In genomic region chr21:44316277-44316900, GRCh38 we compare ENCODE assay signal across 15 cellular contexts.
DNase-seq lines count a peak whose midpoint lies in the region; ATAC-seq lines count a peak whose summit lies in the region.
"Had no signal": no experiment of that assay in that cellular context is flagged by ENCODE, and none has a peak within 500 bp of the region (broad histone marks: within the 10 kb centered on the region; RNA-seq: fewer than 3 reads in every experiment).

No MANE protein-coding gene starts in this region.

- H3K27ac Mint-ChIP-seq in stimulated activated naive CD8-positive, alpha-beta T cell treated with anti-CD3 and anti-CD28 coated beads, Interleukin-15, amount 100 ng/mL, for 72 hours, result peak overlapping the region in 1 of 2 donors; percentile 37
- H3K27ac Mint-ChIP-seq: T-cell, type B pancreatic cell had no signal

- DNase-seq in stimulated activated naive CD8-positive, alpha-beta T cell treated with anti-CD3 and anti-CD28 coated beads, Interleukin-15, amount 100 ng/mL, for 72 hours, result no peak
- no peak for DNase-seq in stimulated activated naive CD8-positive, alpha-beta T cell treated with anti-CD3 and anti-CD28 coated beads, Interleukin-15, Interleukin-2, amounts not matched to agents 100 U/mL and 50 U/mL, for 24 hours
- DNase-seq in NCI-H446 (lab: John Stamatoyannopoulos, UW) (no peak), glomerular visceral epithelial cell (ENCODE audit: extremely low spot score) (no peak)
- DNase-seq: activated gamma-delta T cell treated with Interleukin-2 at 50 U/mL for 16 hours; body of pancreas; Karpas-422; left cardiac atrium; NCI-H1417 treated with DMSO at 0.1 percent for 48 hours; NCI-H2227 treated with DMSO at 0.1 percent for 48 hours; NK-92 treated with Interleukin-12 subunit alpha and Interleukin-12 subunit beta, amount 100 ng/mL, for 24 hours; stimulated activated CD4-positive, alpha-beta T cell treated with anti-CD3 and anti-CD28 coated beads, Interleukin-4, amount 100 ng/mL, for 24 hours; T-cell; WERI-Rb-1 had no signal

- no peaks in the 10 kb centered on the region for H3K27me3 Mint-ChIP-seq in stimulated activated naive CD8-positive, alpha-beta T cell treated with anti-CD3 and anti-CD28 coated beads, Interleukin-15, amount 100 ng/mL, for 72 hours
- H3K27me3 Mint-ChIP-seq: T-cell, type B pancreatic cell had no signal

- H3K9me3 Mint-ChIP-seq in stimulated activated naive CD8-positive, alpha-beta T cell treated with anti-CD3 and anti-CD28 coated beads, Interleukin-15, amount 100 ng/mL, for 72 hours, result no peaks in the 10 kb centered on the region
- H3K9me3 Mint-ChIP-seq: T-cell, type B pancreatic cell had no signal

- H3K4me3 Mint-ChIP-seq in stimulated activated naive CD8-positive, alpha-beta T cell treated with anti-CD3 and anti-CD28 coated beads, Interleukin-15, amount 100 ng/mL, for 72 hours, result no peak overlapping the region
- H3K4me3 Mint-ChIP-seq: T-cell, type B pancreatic cell had no signal

- peak; percentile 11 for ATAC-seq in stimulated activated naive CD8-positive, alpha-beta T cell treated with anti-CD3 and anti-CD28 coated beads, Interleukin-15, amount 100 ng/mL, for 72 hours
- ATAC-seq in stimulated activated naive CD8-positive, alpha-beta T cell treated with anti-CD3 and anti-CD28 coated beads, Interleukin-15, Interleukin-2, amounts not matched to agents 100 U/mL and 50 U/mL, for 24 hours, result no peak
- ATAC-seq: body of pancreas, left cardiac atrium, T-cell had no signal

- no peaks in the 10 kb centered on the region for H3K4me1 Mint-ChIP-seq in stimulated activated naive CD8-positive, alpha-beta T cell treated with anti-CD3 and anti-CD28 coated beads, Interleukin-15, amount 100 ng/mL, for 72 hours
- H3K4me1 Mint-ChIP-seq: T-cell had no signal
